Comparison of ENCODE assay signal across 19 cellular contexts in genomic region chr22:41528938-41529561, GRCh38. TPM values are rescaled to one million over a fixed set of nuclear protein-coding genes. Genes with fewer than 3 reads are reported as not detected.
DNase-seq lines count a peak whose midpoint lies in the region; ATAC-seq, FAIRE-seq and TF ChIP-seq lines count a peak whose summit lies in the region.
"Had no signal": no experiment of that assay in that cellular context is flagged by ENCODE, and none has a peak within 500 bp of the region (broad histone marks: within the 10 kb centered on the region; RNA-seq: fewer than 3 reads in every experiment).

No MANE protein-coding gene starts in this region.

- H2AK5ac ChIP-seq in H1 (ENCODE audit: low read depth, low read length), result no peak overlapping the region

- TF ChIP-seq CTCF in cardiac muscle cell (IDR thresholded peaks at IDR 0.05; ENCODE audit: low read depth, low read length), result no peak
- no peak for TF ChIP-seq CTCF in heart right ventricle (IDR thresholded peaks at IDR 0.05)
- TF ChIP-seq CTCF in activated B cell treated with CpG ODN at 0.5 μM for 24 hours (IDR thresholded peaks at IDR 0.05), result no peak
- no peak for TF ChIP-seq CTCF in H1 (IDR thresholded peaks at IDR 0.05; ENCODE audit: control extremely low read depth in 1 of 3, insufficient read depth in 1 of 3, low read depth in 1 of 3, low read length in 3 of 3)

- H3K79me1 ChIP-seq in H1 (ENCODE audit: low read depth, low read length), result 0 out of 2 replicates have a peak, but pooled peaks cover 2% of the 10 kb centered on the region

- H2BK5ac ChIP-seq in H1 (ENCODE audit: low read depth, low read length), result no peak overlapping the region

- no peak for TF ChIP-seq RAD21 in H1 (IDR thresholded peaks at IDR 0.05 in 1 of 2, conservative IDR thresholded peaks at IDR 0.05 in 1 of 2; ENCODE audit: low read depth in 2 of 2, low read length in 2 of 2)

- H3K9me3 Mint-ChIP-seq in activated B cell treated with CpG ODN at 0.5 μM for 24 hours, result no peaks in the 10 kb centered on the region
- H3K9me3 Mint-ChIP-seq in stimulated activated naive CD8-positive, alpha-beta T cell treated with anti-CD3 and anti-CD28 coated beads, Interleukin-15, amount 100 ng/mL, for 72 hours, result no peaks in the 10 kb centered on the region

- DNase-seq in cardiac muscle cell (ENCODE audit: low read depth in 1 of 2, low spot score in 1 of 2), result no peak
- no peak for DNase-seq in heart right ventricle
- no peak for DNase-seq in activated B cell treated with CpG ODN at 0.5 μM for 24 hours
- no peak for DNase-seq in H1 (ENCODE audit: low read depth in 1 of 2, low spot score in 2 of 2)
- no peak for DNase-seq in stimulated activated naive CD8-positive, alpha-beta T cell treated with anti-CD3 and anti-CD28 coated beads, Interleukin-15, amount 100 ng/mL, for 72 hours
- DNase-seq in NCI-H2196 (lab: John Stamatoyannopoulos, UW; ENCODE audit: unreplicated experiment), result no peak
- no peak for DNase-seq in GF-D8 (lab: John Stamatoyannopoulos, UW)
- DNase-seq: central memory CD4-positive, alpha-beta T cell; foreskin keratinocyte; left cardiac atrium; NCI-H1105; NCI-H748 treated with DMSO at 0.1 percent for 48 hours; OCI-M1; sigmoid colon; SJCRH30; stimulated activated CD4-positive, alpha-beta T cell treated with anti-CD3 and anti-CD28 coated beads, Interleukin-1b, Interleukin-23, amount 100 ng/mL, for 48 hours had no signal

- peaks cover 87% of the 10 kb centered on the region for H3K36me3 Mint-ChIP-seq in activated B cell treated with CpG ODN at 0.5 μM for 24 hours (ENCODE audit: low read depth)

- no peak overlapping the region for H3K4me2 ChIP-seq in H1 (ENCODE audit: insufficient read depth in 1 of 2, low read depth in 2 of 2, low read length in 2 of 2)

- FAIRE-seq in H1 (lab: Jason Lieb, UNC), result no peak
- FAIRE-seq: G401.6, GM12892 had no signal

- no peak overlapping the region for H4K5ac ChIP-seq in H1 (ENCODE audit: insufficient read length, low read depth, low read length)

- intact Hi-C loops in heart right ventricle (cut with DNase I), result loop anchor here in 2 of 10 donors (10.0 kb wide), 1 partner anchor 54 kb away; no protein-coding TSS in a partner anchor
- intact Hi-C loops in activated B cell treated with CpG ODN at 0.5 μM for 24 hours (cut with micrococcal nuclease), result no loop called here

- no peak overlapping the region for H3K23ac ChIP-seq in H1 (ENCODE audit: insufficient read length)

- H2BK120ac ChIP-seq in H1 (replicated peaks; ENCODE audit: low read depth, low read length), result no peak overlapping the region

- peaks cover 14 to 41% of the 10 kb centered on the region in 2 experiments for H4K20me1 ChIP-seq in H1 (replicated peaks in 1 of 2; ENCODE audit: control insufficient read depth in 1 of 2, insufficient read depth in 2 of 2, low read length in 2 of 2)

- H3K14ac ChIP-seq in H1 (ENCODE audit: insufficient read length), result no peak overlapping the region

- H3K79me2 ChIP-seq in H1 (ENCODE audit: control insufficient read depth in 1 of 2, insufficient read depth in 2 of 2, low read length in 2 of 2), result no peaks in the 10 kb centered on the region; a peak in 1 of 4 replicates

- no peak for TF ChIP-seq EP300 in H1 (IDR thresholded peaks at IDR 0.05; ENCODE audit: borderline replicate concordance in 1 of 2, low read depth in 2 of 2, low read length in 2 of 2)

- H3K56ac ChIP-seq in H1 (replicated peaks; ENCODE audit: insufficient read length, low read depth, low read length), result no peak overlapping the region

- no peak overlapping the region for H3K9ac ChIP-seq in H1 (replicated peaks in 1 of 4; ENCODE audit: extremely low read depth in 1 of 4, low read depth in 3 of 4, low read length in 3 of 4)

- no peak overlapping the region for H3K18ac ChIP-seq in H1 (ENCODE audit: extremely low read depth, low read length)

- no peak overlapping the region for H2BK20ac ChIP-seq in H1 (ENCODE audit: low read length)

- H3K4ac ChIP-seq in H1 (replicated peaks; ENCODE audit: insufficient read length, low read depth, low read length), result no peak overlapping the region

- H3K9me3 ChIP-seq in cardiac muscle cell (ENCODE audit: low read depth), result no peaks in the 10 kb centered on the region
- H3K9me3 ChIP-seq in heart right ventricle, result no peaks in the 10 kb centered on the region
- H3K9me3 ChIP-seq in H1 (ENCODE audit: insufficient read depth in 2 of 2, low read depth in 1 of 2, low read length in 1 of 2), result no peaks in the 10 kb centered on the region
- H3K9me3 ChIP-seq: sigmoid colon, SJCRH30 had no signal

- TF ChIP-seq POLR2A in H1 (IDR thresholded peaks at IDR 0.05; ENCODE audit: control extremely low read depth in 1 of 2, low read depth in 2 of 2, low read length in 2 of 2), result 0 out of 3 replicates have a peak, but pooled peaks of 1 of the 2 experiments have one; percentile 21

- H3K27ac ChIP-seq in cardiac muscle cell, result peak overlapping the region; percentile 66
- peak overlapping the region in 2 of 10 donors; percentile 2 to 15 for H3K27ac ChIP-seq in heart right ventricle
- H3K27ac ChIP-seq in H1 (ENCODE audit: low read depth, low read length), result no peak overlapping the region
- H3K27ac ChIP-seq: foreskin keratinocyte, SJCRH30 had no signal

- no peaks in the 10 kb centered on the region for H3K4me1 ChIP-seq in cardiac muscle cell (ENCODE audit: low read depth)
- peaks cover 24 to 61% (median 50%) of the 10 kb centered on the region in 9 donors for H3K4me1 ChIP-seq in heart right ventricle
- peaks cover 0 to 7% (median 3%) of the 10 kb centered on the region in 4 experiments; a peak in 3 of 7 replicates for H3K4me1 ChIP-seq in H1 (replicated peaks in 1 of 4; ENCODE audit: control insufficient read depth in 3 of 4, insufficient read depth in 4 of 4, low read length in 3 of 4)
- H3K4me1 ChIP-seq: foreskin keratinocyte, SJCRH30 had no signal

- no peak overlapping the region for H3K4me3 Mint-ChIP-seq in activated B cell treated with CpG ODN at 0.5 μM for 24 hours
- H3K4me3 Mint-ChIP-seq in stimulated activated naive CD8-positive, alpha-beta T cell treated with anti-CD3 and anti-CD28 coated beads, Interleukin-15, amount 100 ng/mL, for 72 hours, result no peak overlapping the region

- CTCF ChIA-PET in activated B cell treated with CpG ODN at 0.5 μM for 24 hours (lab: Charles Lee) (interaction anchor here (6.2 kb wide), 1 partner anchor 126 kb away, joined by 111 read pairs; no protein-coding TSS in a partner anchor), H1 (lab: Charles Lee; ENCODE audit: partially characterized antibody) (interaction anchor here (0.6 to 4.8 kb wide), 5 partner anchors 12 to 126 kb away, joined by 3 to 33 read pairs (median 17); no protein-coding TSS in a partner anchor)

- no peak overlapping the region for H2BK15ac ChIP-seq in H1 (ENCODE audit: low read length)

- ATAC-seq in heart right ventricle (no peak), activated B cell treated with CpG ODN at 0.5 μM for 24 hours (ENCODE audit: low read depth) (no peak), HG03520 (IDR thresholded peaks at IDR 0.05; ENCODE audit: unreplicated experiment) (no peak)
- no peak for ATAC-seq in stimulated activated naive CD8-positive, alpha-beta T cell treated with anti-CD3 and anti-CD28 coated beads, Interleukin-15, amount 100 ng/mL, for 72 hours
- ATAC-seq: foreskin keratinocyte, left cardiac atrium had no signal

- H3K23me2 ChIP-seq in H1 (ENCODE audit: low read depth, low read length), result no peaks in the 10 kb centered on the region

- no peak overlapping the region for H4K91ac ChIP-seq in H1 (replicated peaks; ENCODE audit: insufficient read length, low read length)

- H3K27me3 ChIP-seq in cardiac muscle cell (no peaks in the 10 kb centered on the region), heart right ventricle (no peaks in the 10 kb centered on the region), H1 (replicated peaks in 1 of 4; ENCODE audit: control insufficient read depth in 3 of 4, extremely low read depth in 1 of 4, insufficient read depth in 3 of 4, low read length in 3 of 4) (no peaks in the 10 kb centered on the region)
- H3K27me3 ChIP-seq: foreskin keratinocyte, sigmoid colon, SJCRH30 had no signal

- H3K36me3 ChIP-seq in cardiac muscle cell (peaks cover 45% of the 10 kb centered on the region), heart right ventricle (peaks cover 6 to 88% (median 60%) of the 10 kb centered on the region in 9 donors), H1 (ENCODE audit: control insufficient read depth in 2 of 4, insufficient read depth in 4 of 4, low read length in 3 of 4) (peaks cover 25 to 53% (median 38%) of the 10 kb centered on the region in 4 experiments)

- POLR2A ChIA-PET in activated B cell treated with CpG ODN at 0.5 μM for 24 hours (lab: Charles Lee), result interaction anchor here (2.2 kb wide), 1 partner anchor 60 kb away, joined by 7 read pairs; the partner anchor contains the start of genes ACO2 and PHF5A
- POLR2A ChIA-PET in H1 (lab: Charles Lee; ENCODE audit: partially characterized antibody), result interaction anchor here (1.4 to 2.7 kb wide), 4 partner anchors 11 to 149 kb away, joined by 3 to 12 read pairs (median 8); partner anchors contain the start of gene PMM1

- no peak overlapping the region for H2AFZ ChIP-seq in H1 (ENCODE audit: low read length)

- H3K27me3 Mint-ChIP-seq in activated B cell treated with CpG ODN at 0.5 μM for 24 hours, result no peaks in the 10 kb centered on the region
- no peaks in the 10 kb centered on the region for H3K27me3 Mint-ChIP-seq in stimulated activated naive CD8-positive, alpha-beta T cell treated with anti-CD3 and anti-CD28 coated beads, Interleukin-15, amount 100 ng/mL, for 72 hours

- H3K4me1 Mint-ChIP-seq in activated B cell treated with CpG ODN at 0.5 μM for 24 hours, result peaks cover 18% of the 10 kb centered on the region
- H3K4me1 Mint-ChIP-seq in stimulated activated naive CD8-positive, alpha-beta T cell treated with anti-CD3 and anti-CD28 coated beads, Interleukin-15, amount 100 ng/mL, for 72 hours, result peaks cover 27% of the 10 kb centered on the region

- H3K27ac Mint-ChIP-seq in activated B cell treated with CpG ODN at 0.5 μM for 24 hours, result peak overlapping the region; percentile 25
- peak overlapping the region; percentile 21 to 48 for H3K27ac Mint-ChIP-seq in stimulated activated naive CD8-positive, alpha-beta T cell treated with anti-CD3 and anti-CD28 coated beads, Interleukin-15, amount 100 ng/mL, for 72 hours

- H3K4me3 ChIP-seq in cardiac muscle cell (no peak overlapping the region), heart right ventricle (no peak overlapping the region), H1 (ENCODE audit: extremely low read depth in 1 of 4, insufficient read depth in 2 of 4, low read depth in 3 of 4, low read length in 4 of 4) (no peak overlapping the region)
- H3K4me3 ChIP-seq: sigmoid colon, SJCRH30 had no signal

- H4K8ac ChIP-seq in H1 (ENCODE audit: extremely low read depth, insufficient read depth, low read length), result peak overlapping the region; percentile 32; the same call in 1 of the 2 replicates

- 73 to 75% methylated on average over 13 of the region's 13 CpGs for WGBS in heart right ventricle, 2 donors
- WGBS in H1 (ENCODE audit: extremely low coverage in 1 of 2, insufficient coverage in 1 of 2, insufficient read length in 1 of 2, insufficient replicate concordance in 2 of 2, low coverage in 1 of 2, low lambda C conversion rate in 2 of 2, missing lambda C conversion rate in 1 of 2), 2 experiments, result 93% methylated on average over 13 of the region's 13 CpGs; no CpG with 5 or more reads in 1 of the 2 experiments

- no peak overlapping the region for H2BK12ac ChIP-seq in H1 (ENCODE audit: low read depth, low read length)

RNA-seq across cellular contexts. Expression of gene POLR3H, which starts 15.2 kb away (rescaled TPM):
- total RNA-seq in cardiac muscle cell (11.4 and 12.5 TPM in 2 replicates), heart right ventricle (10 to 100 TPM; 13.3 to 25.8 (median 16.9) TPM), activated B cell treated with CpG ODN at 0.5 μM for 24 hours (39.0 and 43.9 TPM in 2 replicates)
- polyA plus RNA-seq in cardiac muscle cell (24.7 and 30.9 TPM in 2 replicates), heart right ventricle (10 to 100 TPM; 24.4 to 34.9 TPM), H1 (2011; rRNA removed) (29.7 and 34.0 TPM in 2 replicates)
- 34.5 and 39.2 TPM in 2 replicates for total RNA-seq in H1 (2021; fragmentation: NEBNext Ultra II Directional; extraction: Animal tissue kit (Norgen Biotek cat#: 25700))
- polyA plus RNA-seq in H1 (2011; cell fraction: cytosol; rRNA removed), result 31.1 TPM
- 26.9 TPM for polyA plus RNA-seq in H1 (2011; cell fraction: nucleus; rRNA removed)
- polyA plus RNA-seq in H1 (2012, experiment 1 of 2), result 25.7 to 32.5 TPM (median 29.8 TPM) in 4 replicates
- polyA plus RNA-seq in H1 (2012, experiment 2 of 2), result 20.3 TPM
- polyA plus RNA-seq in H1 (2013, experiment 1 of 2), result 15.7 TPM
- 16.1 TPM for polyA plus RNA-seq in H1 (2013, experiment 2 of 2)
- polyA minus RNA-seq in H1 (2011; rRNA and poly(A)+ RNA removed), result 36.6 and 42.9 TPM in 2 replicates
- polyA minus RNA-seq in H1 (2011; cell fraction: cytosol; rRNA and poly(A)+ RNA removed), result 14.5 TPM
- polyA minus RNA-seq in H1 (2011; cell fraction: nucleus; rRNA and poly(A)+ RNA removed), result 24.5 TPM

RNA-seq across cellular contexts. Expression of gene CSDC2, which starts 31.8 kb away (rescaled TPM):
- 4.2 and 4.3 TPM in 2 replicates for total RNA-seq in cardiac muscle cell
- 5.0 and 5.1 TPM in 2 replicates for polyA plus RNA-seq in cardiac muscle cell
- total RNA-seq in heart right ventricle, result 100 to 1,000 TPM; 112 to 301 (median 137) TPM
- 100 to 1,000 TPM; 300 to 410 TPM for polyA plus RNA-seq in heart right ventricle
- total RNA-seq in activated B cell treated with CpG ODN at 0.5 μM for 24 hours, result not detected in 2 replicates
- 2.3 and 2.6 TPM in 2 replicates for total RNA-seq in H1 (2021; fragmentation: NEBNext Ultra II Directional; extraction: Animal tissue kit (Norgen Biotek cat#: 25700))
- polyA plus RNA-seq in H1 (2011; rRNA removed), result 2.0 and 3.2 TPM in 2 replicates
- polyA plus RNA-seq in H1 (2011; cell fraction: cytosol; rRNA removed), result 2.0 TPM
- polyA plus RNA-seq in H1 (2011; cell fraction: nucleus; rRNA removed), result 7.0 TPM
- 0.91 to 2.2 TPM (median 2.0 TPM) in 4 replicates for polyA plus RNA-seq in H1 (2012, experiment 1 of 2)
- 1.6 TPM for polyA plus RNA-seq in H1 (2012, experiment 2 of 2)
- 2.2 TPM for polyA plus RNA-seq in H1 (2013, experiment 1 of 2)
- 1.9 TPM for polyA plus RNA-seq in H1 (2013, experiment 2 of 2)
- 0.56 and 0.88 TPM in 2 replicates for polyA minus RNA-seq in H1 (2011; rRNA and poly(A)+ RNA removed)
- 0.66 TPM for polyA minus RNA-seq in H1 (2011; cell fraction: cytosol; rRNA and poly(A)+ RNA removed)
- polyA minus RNA-seq in H1 (2011; cell fraction: nucleus; rRNA and poly(A)+ RNA removed), result 1.4 TPM
- total RNA-seq: foreskin keratinocyte had no signal
- polyA plus RNA-seq: foreskin keratinocyte had no signal

Comparison
In these comparisons a context has a peak if more than half of its experiments do, and no peak if none do; other contexts are left out.
1. RNA of gene CSDC2, which starts 31.8 kb away (total RNA-seq): 112 to 301 TPM in heart right ventricle; 4.2 to 4.3 TPM in cardiac muscle cell, 2.3 to 2.6 TPM in H1 and not detected in activated B cell treated with CpG ODN at 0.5 μM for 24 hours; every median in the first group is over 10 times any median in the second.